8 cellular contexts compared by ENCODE assay signal in genomic region chr6:146543940-146544661, GRCh38. TPM values are rescaled to one million over a fixed set of nuclear protein-coding genes. Genes with fewer than 3 reads are reported as not detected.
DNase-seq lines count a peak whose midpoint lies in the region; ATAC-seq and TF ChIP-seq lines count a peak whose summit lies in the region.

No MANE protein-coding gene starts in this region.

- peak overlapping the region; percentile 81 for H3K4me3 ChIP-seq in AG09309 (ENCODE audit: control insufficient read depth, low read depth, low read length)
- peak overlapping the region; percentile 88 for H3K4me3 ChIP-seq in right cardiac atrium (ENCODE audit: low read length)

- TF ChIP-seq CTCF in AG09309 (IDR thresholded peaks at IDR 0.05; ENCODE audit: control insufficient read depth, insufficient read depth, low read depth, low read length, missing control alignments) (no peak), GM20000 (IDR thresholded peaks at IDR 0.05; ENCODE audit: extremely low read depth, missing control alignments) (no peak)

- no peaks in the 10 kb centered on the region for H3K4me1 ChIP-seq in right cardiac atrium (ENCODE audit: control insufficient read depth, insufficient read depth, low read length)

- intact Hi-C loops in right cardiac atrium (cut with DNase I): loop anchor here in 1 of 4 donors (10.0 kb wide), 1 partner anchor 579 kb away; the partner anchor contains the start of gene SHPRH

- DNase-seq in AG09309 (ENCODE audit: low read depth) (no peak), GM20000 (ENCODE audit: low spot score) (peak; percentile 29), M059J (ENCODE audit: low read depth) (peak; percentile 63), anterior cingulate cortex (lab: John Stamatoyannopoulos, UW) (peak in 32 of 58 donors; percentile 28 to 72 (median 50)), right cardiac atrium (peak; percentile 43 to 82 (median 72)), pons (ENCODE audit: low spot score) (peak; percentile 30)

- peak; percentile 12 to 36 for ATAC-seq in right cardiac atrium
- no peak for ATAC-seq in GM18873 (IDR thresholded peaks at IDR 0.05; ENCODE audit: low FRiP score, unreplicated experiment)
- ATAC-seq in HG03354 (IDR thresholded peaks at IDR 0.05; ENCODE audit: poor library complexity, severe bottlenecking, unreplicated experiment): no peak

- H3K27ac ChIP-seq in right cardiac atrium (ENCODE audit: low read length): peak overlapping the region; percentile 98

- no peaks in the 10 kb centered on the region for H3K9me3 ChIP-seq in right cardiac atrium (ENCODE audit: control insufficient read depth, low read length)

- no peaks in the 10 kb centered on the region for H3K27me3 ChIP-seq in right cardiac atrium (ENCODE audit: control insufficient read depth, insufficient read depth)

- 3% methylated on average over 34 of the region's 34 CpGs for WGBS in right cardiac atrium

RNA-seq across cellular contexts. Expression of gene RAB32, which starts 0.5 kb away (rescaled TPM):
- 91.6 and 101 TPM in 2 replicates for total RNA-seq in M059J (2014; rRNA removed; shearing (Covaris generic))
- 10 to 100 TPM in 3 of 4 donors, 1 to 10 TPM in 1; 8.4 to 17.4 (median 12.1) TPM for total RNA-seq in right cardiac atrium
- polyA plus RNA-seq in right cardiac atrium: 6.3 TPM

RNA-seq across cellular contexts. Expression of gene ADGB, which starts 54.7 kb away (rescaled TPM):
- total RNA-seq in M059J (2014; rRNA removed; shearing (Covaris generic)): not detected in 2 replicates
- not detected for total RNA-seq in right cardiac atrium
- polyA plus RNA-seq in right cardiac atrium: not detected

Comparison
In these comparisons a context has a peak if more than half of its experiments do, and no peak if none do; other contexts are left out.
1. ATAC-seq: peak in right cardiac atrium (2 of 2); none in GM18873 (single experiment) and HG03354 (single experiment).